1 cellular context compared by ENCODE assay signal in the genomic region with DNA sequence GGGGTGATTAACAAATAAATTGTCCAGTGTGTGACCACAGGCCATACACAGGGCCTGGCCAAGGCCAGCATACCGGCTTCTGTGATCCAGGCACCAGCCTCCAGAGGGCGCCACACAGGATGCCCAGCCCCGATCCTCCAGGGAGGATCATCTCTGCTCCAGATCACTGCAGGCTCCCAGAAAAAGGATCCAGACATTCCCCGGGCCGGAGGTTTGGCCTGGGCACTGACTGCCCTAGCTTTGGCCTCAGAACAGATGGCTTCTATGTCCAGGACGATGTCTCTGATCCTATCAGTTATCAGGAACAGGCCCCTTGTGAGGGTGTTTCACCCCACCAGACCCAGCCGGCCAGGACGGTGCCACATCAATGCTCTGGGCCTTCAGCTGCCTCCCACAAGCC.
TF ChIP-seq lines count a peak whose summit lies in the region.

No MANE protein-coding gene starts in this region.

TF ChIP-seq in GM23338, 12 proteins besides CTCF, POLR2A, EP300 and RAD21 (continued from another document):
- TF ChIP-seq, protein P1, sequence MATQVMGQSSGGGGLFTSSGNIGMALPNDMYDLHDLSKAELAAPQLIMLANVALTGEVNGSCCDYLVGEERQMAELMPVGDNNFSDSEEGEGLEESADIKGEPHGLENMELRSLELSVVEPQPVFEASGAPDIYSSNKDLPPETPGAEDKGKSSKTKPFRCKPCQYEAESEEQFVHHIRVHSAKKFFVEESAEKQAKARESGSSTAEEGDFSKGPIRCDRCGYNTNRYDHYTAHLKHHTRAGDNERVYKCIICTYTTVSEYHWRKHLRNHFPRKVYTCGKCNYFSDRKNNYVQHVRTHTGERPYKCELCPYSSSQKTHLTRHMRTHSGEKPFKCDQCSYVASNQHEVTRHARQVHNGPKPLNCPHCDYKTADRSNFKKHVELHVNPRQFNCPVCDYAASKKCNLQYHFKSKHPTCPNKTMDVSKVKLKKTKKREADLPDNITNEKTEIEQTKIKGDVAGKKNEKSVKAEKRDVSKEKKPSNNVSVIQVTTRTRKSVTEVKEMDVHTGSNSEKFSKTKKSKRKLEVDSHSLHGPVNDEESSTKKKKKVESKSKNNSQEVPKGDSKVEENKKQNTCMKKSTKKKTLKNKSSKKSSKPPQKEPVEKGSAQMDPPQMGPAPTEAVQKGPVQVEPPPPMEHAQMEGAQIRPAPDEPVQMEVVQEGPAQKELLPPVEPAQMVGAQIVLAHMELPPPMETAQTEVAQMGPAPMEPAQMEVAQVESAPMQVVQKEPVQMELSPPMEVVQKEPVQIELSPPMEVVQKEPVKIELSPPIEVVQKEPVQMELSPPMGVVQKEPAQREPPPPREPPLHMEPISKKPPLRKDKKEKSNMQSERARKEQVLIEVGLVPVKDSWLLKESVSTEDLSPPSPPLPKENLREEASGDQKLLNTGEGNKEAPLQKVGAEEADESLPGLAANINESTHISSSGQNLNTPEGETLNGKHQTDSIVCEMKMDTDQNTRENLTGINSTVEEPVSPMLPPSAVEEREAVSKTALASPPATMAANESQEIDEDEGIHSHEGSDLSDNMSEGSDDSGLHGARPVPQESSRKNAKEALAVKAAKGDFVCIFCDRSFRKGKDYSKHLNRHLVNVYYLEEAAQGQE (IDR thresholded peaks at IDR 0.05; ENCODE audit: unreplicated experiment) = no peak
- TF ChIP-seq EZH2 (IDR thresholded peaks at IDR 0.05; ENCODE audit: low read depth, unreplicated experiment) (no peak), JUNB (IDR thresholded peaks at IDR 0.05; ENCODE audit: unreplicated experiment) (no peak), STAT1 (IDR thresholded peaks at IDR 0.05; ENCODE audit: unreplicated experiment) (no peak)
